ENCODE assay signal across 20 cellular contexts in genomic region chr11:129189646-129190045, GRCh38. TPM values are rescaled to one million over a fixed set of nuclear protein-coding genes. Genes with fewer than 3 reads are reported as not detected.
DNase-seq lines count a peak whose midpoint lies in the region; ATAC-seq, FAIRE-seq and TF ChIP-seq lines count a peak whose summit lies in the region.
"Had no signal": no experiment of that assay in that cellular context is flagged by ENCODE, and none has a peak within 500 bp of the region (broad histone marks: within the 10 kb centered on the region; RNA-seq: fewer than 3 reads in every experiment).

No MANE protein-coding gene starts in this region.

- H3K27me3 ChIP-seq in pancreas = no peaks in the 10 kb centered on the region

- intact Hi-C loops in pancreas (cut with DNase I) = no loop called here

- peaks cover 12 to 15% (median 13%) of the 10 kb centered on the region in 3 donors for H3K4me1 ChIP-seq in pancreas

- H3K27ac ChIP-seq in C4-2B = peak overlapping the region; percentile 54
- no peak overlapping the region for H3K27ac ChIP-seq in pancreas
- H3K27ac ChIP-seq: psoas muscle had no signal

- 79% methylated on average over 1 of the region's 1 CpG for WGBS in pancreas, 2 donors

- ATAC-seq in esophagus mucosa (peak; percentile 53), pancreas (peak in 3 of 4 donors; percentile 49 to 59 (median 53)), GM19035 (IDR thresholded peaks at IDR 0.05; ENCODE audit: unreplicated experiment) (no peak)
- ATAC-seq: psoas muscle had no signal

- TF ChIP-seq CTCF in C4-2B (conservative IDR thresholded peaks at IDR 0.05) = no peak
- no peak for TF ChIP-seq CTCF in pancreas (IDR thresholded peaks at IDR 0.05)

- H3K9me3 ChIP-seq in pancreas = no peaks in the 10 kb centered on the region
- H3K9me3 ChIP-seq: psoas muscle, SK-N-SH had no signal

- no peak for FAIRE-seq in pancreas (lab: Jason Lieb, UNC)
- FAIRE-seq: frontal cortex had no signal

- H3K4me3 ChIP-seq in pancreas = no peak overlapping the region
- H3K4me3 ChIP-seq: psoas muscle had no signal

- DNase-seq in NCI-H69 (lab: John Stamatoyannopoulos, UW) = peak; percentile 41
- no peak for DNase-seq in pancreas
- no peak for DNase-seq in NCI-H2171 treated with DMSO at 0.1 percent for 48 hours (lab: John Stamatoyannopoulos, UW)
- no peak for DNase-seq in NCI-H526 (lab: John Stamatoyannopoulos, UW)
- no peak for DNase-seq in NCI-H774 (lab: John Stamatoyannopoulos, UW)
- DNase-seq: ACHN; activated CD4-positive, alpha-beta T cell treated with anti-CD3 and anti-CD28 coated beads for 4 hours; activated naive CD4-positive, alpha-beta T cell; activated T-cell treated with anti-CD3 and anti-CD28 coated beads, Interleukin-2, amount 50 U/mL, for 48 hours; C1 segment of cervical spinal cord; effector CD8-positive, alpha-beta T cell; immature natural killer cell; IMR-90; NCI-H1105; psoas muscle had no signal

- no peaks in the 10 kb centered on the region for H3K36me3 ChIP-seq in pancreas

RNA-seq across cellular contexts. Expression of gene ARHGAP32, which starts 2.5 kb away (rescaled TPM):
- total RNA-seq in esophagus mucosa = 57.2 TPM
- 10 to 100 TPM; 16.9 to 36.6 (median 22.9) TPM for total RNA-seq in pancreas
- 1 to 10 TPM; 5.0 to 8.6 TPM for polyA plus RNA-seq in pancreas
